Comparison of ENCODE assay signal across 8 cellular contexts in genomic region chr1:62183164-62183855, GRCh38. TPM values are rescaled to one million over a fixed set of nuclear protein-coding genes. Genes with fewer than 3 reads are reported as not detected.
DNase-seq lines count a peak whose midpoint lies in the region; TF ChIP-seq lines count a peak whose summit lies in the region.
"Not testable (repeated sequence)": the region's sequence is repeated elsewhere in the genome, so short reads cannot be mapped to it uniquely, and the experiment has no call there.
"Had no signal": no experiment of that assay in that cellular context is flagged by ENCODE, and none has a peak within 500 bp of the region (broad histone marks: within the 10 kb centered on the region; RNA-seq: fewer than 3 reads in every experiment).

No MANE protein-coding gene starts in this region.

- H4K5ac ChIP-seq in mesendoderm (ENCODE audit: low read length): not testable (repeated sequence)

- H3K79me1 ChIP-seq in mesendoderm (ENCODE audit: low read length): not testable (repeated sequence)

- not testable (repeated sequence) for H2BK120ac ChIP-seq in mesendoderm (ENCODE audit: low read depth, low read length)

- H3K9me3 ChIP-seq in HAP-1; ectodermal cell (ENCODE audit: control insufficient read depth, low read length): not testable (repeated sequence)

- not testable (repeated sequence) for H3K36me3 Mint-ChIP-seq in progenitor cell of endocrine pancreas (ENCODE audit: insufficient read depth)

- not testable (repeated sequence) for H3K4me2 ChIP-seq in mesendoderm (ENCODE audit: low read length)

- H3K27ac Mint-ChIP-seq in progenitor cell of endocrine pancreas: not testable (repeated sequence)

- peak overlapping the region; percentile 8; the same call in 1 of the 2 replicates for H3K4me3 ChIP-seq in HAP-1
- H3K4me3 ChIP-seq in ectodermal cell (ENCODE audit: insufficient read depth, low read depth, low read length); mesendoderm (ENCODE audit: low read length): not testable (repeated sequence)

- peak overlapping the region; percentile 74 for H2BK15ac ChIP-seq in mesendoderm (replicated peaks; ENCODE audit: low read depth)

- WGBS in ectodermal cell, 2 experiments: 28 to 30% methylated on average over 7 of the region's 7 CpGs
- WGBS in mesendoderm (ENCODE audit: extremely low coverage, insufficient coverage, low lambda C conversion rate): no CpG with 5 or more reads among the region's 7 CpGs

- H3K27ac ChIP-seq in ectodermal cell (ENCODE audit: insufficient read depth, low read depth, low read length, poor library complexity, severe bottlenecking): peak overlapping the region; percentile 26
- H3K27ac ChIP-seq in mesendoderm (ENCODE audit: low read depth, low read length): not testable (repeated sequence)

- not testable (repeated sequence) for H3K27me3 Mint-ChIP-seq in progenitor cell of endocrine pancreas

- H3K4me1 ChIP-seq in HAP-1 (peaks cover 30% of the 10 kb centered on the region), ectodermal cell (ENCODE audit: control insufficient read depth, insufficient read depth, low read length) (peaks cover 18% of the 10 kb centered on the region)
- H3K4me1 ChIP-seq in mesendoderm (ENCODE audit: control insufficient read depth, low read depth, low read length): not testable (repeated sequence)

- not testable (repeated sequence) for TF ChIP-seq CTCF in progenitor cell of endocrine pancreas (IDR thresholded peaks at IDR 0.05; ENCODE audit: unreplicated experiment)

- not testable (repeated sequence) for H3K36me3 ChIP-seq in HAP-1 (replicated peaks); ectodermal cell (ENCODE audit: control insufficient read depth, insufficient read depth, low read length); mesendoderm (ENCODE audit: control insufficient read depth, insufficient read depth, low read length)

- not testable (repeated sequence) for H3K79me2 ChIP-seq in mesendoderm (ENCODE audit: control insufficient read depth, insufficient read depth, low read length)

- H3K4ac ChIP-seq in mesendoderm (ENCODE audit: low read depth, low read length): not testable (repeated sequence)

- H3K4me1 Mint-ChIP-seq in progenitor cell of endocrine pancreas (ENCODE audit: low read depth): peaks cover 27% of the 10 kb centered on the region

- H3K23ac ChIP-seq in mesendoderm (ENCODE audit: low read length): not testable (repeated sequence)

- not testable (repeated sequence) for H2AK5ac ChIP-seq in mesendoderm (ENCODE audit: low read length)

- H4K8ac ChIP-seq in mesendoderm (ENCODE audit: low read depth, low read length): not testable (repeated sequence)

- not testable (repeated sequence) for H3K9me3 Mint-ChIP-seq in progenitor cell of endocrine pancreas (ENCODE audit: low read depth)

- peak overlapping the region; percentile 24 for H3K4me3 Mint-ChIP-seq in progenitor cell of endocrine pancreas (ENCODE audit: low read depth)

- DNase-seq in HAP-1 (ENCODE audit: low spot score in 2 of 2): peak; percentile 64 to 88
- DNase-seq in NCI-H1694 treated with DMSO at 0.1 percent for 48 hours (lab: John Stamatoyannopoulos, UW): peak; percentile 85
- peak; percentile 88 for DNase-seq in NCI-H82 (lab: John Stamatoyannopoulos, UW)
- DNase-seq in cardiac septum (ENCODE audit: low spot score): peak; percentile 41
- DNase-seq in mesendoderm; progenitor cell of endocrine pancreas (ENCODE audit: low spot score, unreplicated experiment): not testable (repeated sequence)

- H3K27me3 ChIP-seq in HAP-1 (ENCODE audit: low read depth); ectodermal cell (ENCODE audit: control insufficient read depth, insufficient read depth, low read length, poor library complexity, severe bottlenecking); mesendoderm (ENCODE audit: insufficient read depth, low read length, poor library complexity): not testable (repeated sequence)

- H3K9ac ChIP-seq in mesendoderm (ENCODE audit: low read length): not testable (repeated sequence)

- H3K18ac ChIP-seq in mesendoderm (ENCODE audit: low read length): peak overlapping the region; percentile 94

- peak overlapping the region; percentile 56 for H3K56ac ChIP-seq in mesendoderm (ENCODE audit: low read length)

- H2BK5ac ChIP-seq in mesendoderm (ENCODE audit: low read length): not testable (repeated sequence)

- intact Hi-C loops in cardiac septum (cut with DNase I): not testable (repeated sequence)

- in situ Hi-C loops in HAP-1 (cut with MboI; ENCODE audit: low sequenced_read_pairs): not testable (repeated sequence)

RNA-seq across cellular contexts. Expression of gene L1TD1, which starts 11.3 kb away (rescaled TPM):
- 9.8 TPM for polyA plus RNA-seq in ectodermal cell (2013, experiment 1 of 4)
- polyA plus RNA-seq in ectodermal cell (2013, experiment 2 of 4): 10.0 TPM
- 7.4 TPM for polyA plus RNA-seq in ectodermal cell (2013, experiment 3 of 4)
- 8.1 TPM for polyA plus RNA-seq in ectodermal cell (2013, experiment 4 of 4)
- total RNA-seq in cardiac septum: 0.67 TPM
- 489 TPM for polyA plus RNA-seq in mesendoderm (2013, experiment 1 of 2)
- 482 TPM for polyA plus RNA-seq in mesendoderm (2013, experiment 2 of 2)
- 2.7 and 3.4 TPM in 2 replicates for total RNA-seq in progenitor cell of endocrine pancreas
- total RNA-seq: SK-MEL-5 had no signal
